ENCODE assay signal across 16 cellular contexts in genomic region chr19:40257096-40257517, GRCh38. TPM values are rescaled to one million over a fixed set of nuclear protein-coding genes. Genes with fewer than 3 reads are reported as not detected.
DNase-seq lines count a peak whose midpoint lies in the region; ATAC-seq and TF ChIP-seq lines count a peak whose summit lies in the region.
"Had no signal": no experiment of that assay in that cellular context is flagged by ENCODE, and none has a peak within 500 bp of the region (broad histone marks: within the 10 kb centered on the region; RNA-seq: fewer than 3 reads in every experiment).

No MANE protein-coding gene starts in this region.

- H3K27me3 ChIP-seq in heart left ventricle = no peaks in the 10 kb centered on the region
- H3K27me3 ChIP-seq in prostate gland (replicated peaks; ENCODE audit: insufficient read depth) = no peaks in the 10 kb centered on the region
- H3K27me3 ChIP-seq in transverse colon = no peaks in the 10 kb centered on the region
- H3K27me3 ChIP-seq: SJSA1 had no signal

- ATAC-seq in heart left ventricle = peak; percentile 77 to 90 (median 82)
- no peak for ATAC-seq in GM19035 (IDR thresholded peaks at IDR 0.05; ENCODE audit: unreplicated experiment)

- intact Hi-C loops in heart left ventricle (cut with DNase I) (no loop called here), prostate gland (cut with DNase I) (no loop called here), transverse colon (cut with DNase I; ENCODE audit: low total_unique reads) (no loop called here)

- H3K4me1 ChIP-seq in heart left ventricle (peaks cover 0 to 29% (median 2%) of the 10 kb centered on the region in 12 donors), prostate gland (replicated peaks) (peaks cover 12% of the 10 kb centered on the region), transverse colon (no peaks in the 10 kb centered on the region)
- H3K4me1 ChIP-seq: SJSA1 had no signal

- no peaks in the 10 kb centered on the region for H3K9me3 ChIP-seq in heart left ventricle
- H3K9me3 ChIP-seq in prostate gland = no peaks in the 10 kb centered on the region
- no peaks in the 10 kb centered on the region for H3K9me3 ChIP-seq in transverse colon
- H3K9me3 ChIP-seq: SJSA1, thoracic aorta had no signal

- TF ChIP-seq POLR2A in heart left ventricle (IDR thresholded peaks at IDR 0.05) = no peak
- no peak for TF ChIP-seq POLR2A in prostate gland (IDR thresholded peaks at IDR 0.05)
- TF ChIP-seq POLR2A in transverse colon (IDR thresholded peaks at IDR 0.05) = no peak

- H3K36me3 ChIP-seq in heart left ventricle = peaks cover 0 to 51% (median 42%) of the 10 kb centered on the region in 9 donors
- peaks cover 10 to 17% of the 10 kb centered on the region in 2 donors for H3K36me3 ChIP-seq in prostate gland
- peaks cover 0 to 21% (median 9%) of the 10 kb centered on the region in 4 donors for H3K36me3 ChIP-seq in transverse colon

- WGBS in heart left ventricle, 4 donors = 60 to 78% (median 75%) methylated on average over 6 to 9 of the region's 9 CpGs
- 57% methylated on average over 8 of the region's 9 CpGs for WGBS in prostate gland
- 75% methylated on average over 8 of the region's 9 CpGs; no CpG with 5 or more reads in 1 of the 2 donors for WGBS in transverse colon (ENCODE audit: low coverage in 1 of 2), 2 donors

- CTCF ChIA-PET in RWPE1 (lab: Yijun Ruan, JAX) = interaction anchor here (0.6 kb wide), 1 partner anchor 16 kb away, joined by 3 read pairs; no protein-coding TSS in a partner anchor

- TF ChIP-seq CTCF in RWPE1 (conservative IDR thresholded peaks at IDR 0.05; ENCODE audit: low read depth) (no peak), heart left ventricle (IDR thresholded peaks at IDR 0.05) (no peak), prostate gland (IDR thresholded peaks at IDR 0.05) (no peak), transverse colon (IDR thresholded peaks at IDR 0.05) (no peak)

- POLR2A ChIA-PET in RWPE1 (lab: Yijun Ruan, JAX; ENCODE audit: low non-redundant PET) = interaction anchor here (0.5 kb wide), 1 partner anchor 254 kb away, joined by 6 read pairs; no protein-coding TSS in a partner anchor

- no peak overlapping the region for H3K4me3 ChIP-seq in heart left ventricle
- H3K4me3 ChIP-seq in prostate gland = no peak overlapping the region
- no peak overlapping the region for H3K4me3 ChIP-seq in transverse colon
- H3K4me3 ChIP-seq: SJSA1, thoracic aorta had no signal

- H3K27ac ChIP-seq in RWPE1 (peak overlapping the region; percentile 61), heart left ventricle (peak overlapping the region in 5 of 12 donors; percentile 14 to 51 (median 18)), prostate gland (no peak overlapping the region), transverse colon (no peak overlapping the region)
- H3K27ac ChIP-seq: SJSA1, thoracic aorta had no signal

- no peak for TF ChIP-seq EP300 in transverse colon (IDR thresholded peaks at IDR 0.05; ENCODE audit: low read depth)

- peak; percentile 54 for DNase-seq in D341Med (ENCODE audit: low spot score)
- DNase-seq in RWPE1 (ENCODE audit: low spot score) = peak; percentile 62
- DNase-seq in heart left ventricle = peak in 4 of 5 donors; percentile 60 to 77 (median 63)
- peak; percentile 35 for DNase-seq in prostate gland (ENCODE audit: low spot score)
- DNase-seq in transverse colon = no peak
- DNase-seq in cerebellar cortex (ENCODE audit: low spot score) = no peak
- DNase-seq in NCI-H1436 (lab: John Stamatoyannopoulos, UW) = no peak
- DNase-seq: activated CD4-positive, alpha-beta T cell treated with anti-CD3 and anti-CD28 coated beads, Interleukin-2, amount 50 U/mL, for 1 hour; activated T-cell treated with anti-CD3 and anti-CD28 coated beads, Interleukin-2, amount 50 U/mL, for 24 hours; central memory CD4-positive, alpha-beta T cell; DMS 273 treated with DMSO at 0.1 percent for 48 hours; NCI-H1930 had no signal

- in situ Hi-C loops in transverse colon (cut with MboI; ENCODE audit: low pct_ligation_motif_present in 1 of 4, low pct_unique_long_range_greater_than_20kb in 1 of 4, low sequenced_read_pairs in 3 of 4) = no loop called here

RNA-seq across cellular contexts. Expression of gene AKT2, which starts 28.0 kb away (rescaled TPM):
- total RNA-seq in heart left ventricle (100 to 1,000 TPM in 7 of 9 donors, 10 to 100 TPM in 2; 81.8 to 132 (median 113) TPM), prostate gland (100 to 1,000 TPM in 1 of 2 donors, 10 to 100 TPM in 1; 95.3 to 171 TPM), transverse colon (100 to 1,000 TPM in 2 of 4 donors, 10 to 100 TPM in 2; 63.2 to 266 (median 138) TPM)
- polyA plus RNA-seq in heart left ventricle = 10 to 100 TPM; 71.0 to 91.0 TPM

RNA-seq across cellular contexts. Expression of gene CCNP, which starts 30.6 kb away (rescaled TPM):
- total RNA-seq in heart left ventricle (under 1 TPM in 2 of 9 donors, not detected in 7; 0.21 to 0.75 TPM), prostate gland (under 1 TPM; 0.82 to 0.85 TPM), transverse colon (under 1 TPM in 1 of 4 donors, not detected in 3; 1.00 TPM)
- polyA plus RNA-seq in heart left ventricle = not detected
- total RNA-seq: SJSA1 had no signal

RNA-seq across cellular contexts. Expression of gene TTC9B, which starts 38.9 kb away (rescaled TPM):
- total RNA-seq in heart left ventricle (not detected), prostate gland (not detected), transverse colon (not detected)
- polyA plus RNA-seq in heart left ventricle = not detected
- total RNA-seq: pulmonary artery endothelial cell, SJSA1, thoracic aorta had no signal

Comparison
In these comparisons a context has a peak if more than half of its experiments do, and no peak if none do; other contexts are left out.
1. DNase-seq: peak in D341Med (single experiment), RWPE1 (single experiment), heart left ventricle (4 of 5) and prostate gland (single experiment); none in transverse colon (single experiment), cerebellar cortex (single experiment) and NCI-H1436 (single experiment).